In the genomic region with DNA sequence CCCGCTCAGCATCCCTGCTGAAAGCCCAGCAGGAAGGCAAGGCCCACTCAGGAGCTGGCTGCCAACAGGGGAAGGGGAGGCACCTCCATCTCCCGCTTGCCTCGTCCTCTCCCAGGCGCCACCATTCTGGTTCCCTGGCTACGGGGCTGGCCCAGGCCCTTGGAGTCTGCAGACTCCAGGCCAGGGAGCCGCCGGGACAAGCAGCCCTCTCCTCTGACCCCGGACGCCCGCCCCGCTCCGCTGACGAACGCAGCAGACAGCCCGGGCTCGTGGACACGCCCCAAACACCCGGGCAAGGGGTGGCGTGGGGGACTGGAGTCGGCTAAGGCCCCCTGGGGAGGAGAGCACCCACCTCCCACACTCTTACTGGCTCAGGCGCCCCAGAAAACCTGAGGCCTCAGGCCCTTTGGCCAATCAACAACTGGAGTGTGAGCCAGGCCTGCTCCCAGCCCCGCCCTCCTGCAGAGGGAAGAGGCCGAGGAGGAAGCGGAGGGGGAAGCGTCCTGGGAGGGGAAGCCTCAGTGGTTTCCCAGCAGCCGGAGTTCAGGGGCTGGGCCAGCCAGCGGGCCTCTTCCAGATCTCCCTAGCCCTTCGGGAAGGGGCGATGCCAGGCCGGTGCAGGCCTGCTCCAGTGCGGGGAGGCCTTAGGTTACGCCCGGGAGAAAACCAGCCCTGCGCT, we compare ENCODE assay signal across 8 cellular contexts. TPM values are rescaled to one million over a fixed set of nuclear protein-coding genes. Genes with fewer than 3 reads are reported as not detected.
DNase-seq lines count a peak whose midpoint lies in the region; ATAC-seq, FAIRE-seq and TF ChIP-seq lines count a peak whose summit lies in the region.

No MANE protein-coding gene starts in this region.

- no peaks in the 10 kb centered on the region for H3K27me3 Mint-ChIP-seq in stimulated activated naive B cell treated with anti-CD40 and anti-IgM and Interleukin-4, amounts not matched to agents 10 μg/mL and 1 μg/mL and 100 μg/mL, for 72 hours

- H2AFZ ChIP-seq in endothelial cell of umbilical vein (ENCODE audit: low read depth, low read length) = peak overlapping the region; percentile 2

- H3K18ac ChIP-seq in mesendoderm (ENCODE audit: low read length) = peak overlapping the region; percentile 2

- peaks cover 14% of the 10 kb centered on the region for H3K79me1 ChIP-seq in mesendoderm (ENCODE audit: low read length)

- intact Hi-C loops in endothelial cell of umbilical vein (cut with micrococcal nuclease) = loop anchor here (1.0 kb wide), 1 partner anchor 14 kb away; no protein-coding TSS in a partner anchor

- H3K79me2 ChIP-seq in endothelial cell of umbilical vein (ENCODE audit: control insufficient read depth, insufficient read depth, low read length) (peaks cover 24% of the 10 kb centered on the region), mesendoderm (ENCODE audit: control insufficient read depth, insufficient read depth, low read length) (peaks cover 12% of the 10 kb centered on the region)

- DNase-seq in AG04449 (ENCODE audit: low read depth, low spot score) (peak; percentile 94), NCI-H510A treated with DMSO at 0.1 percent for 48 hours (lab: John Stamatoyannopoulos, UW) (peak; percentile 79), endothelial cell of umbilical vein (ENCODE audit: low read depth, low spot score) (peak; percentile 97), mesendoderm (peak; percentile 95), activated gamma-delta T cell (lab: John Stamatoyannopoulos, UW) (no peak)
- DNase-seq in activated CD8-positive, alpha-beta memory T cell treated with anti-CD3 and anti-CD28 coated beads, Interleukin-2, amount 50 U/mL, for 48 hours = peak; percentile 78
- peak; percentile 80 for DNase-seq in stimulated activated naive B cell treated with anti-CD40 and anti-IgM and Interleukin-4, amounts not matched to agents 10 μg/mL and 1 μg/mL and 100 μg/mL, for 72 hours

- peak overlapping the region; percentile 82 for H3K56ac ChIP-seq in mesendoderm (ENCODE audit: low read length)

- dilution Hi-C loops in endothelial cell of umbilical vein (cut with MboI; ENCODE audit: extremely low pct_ligation_motif_present, low sequenced_read_pairs) = no loop called here

- BruUV-seq in endothelial cell of umbilical vein (replicated peaks; lab: Mats Ljungman, UMichigan) = no TSS peak

- TF ChIP-seq POLR2A in GM18526 (IDR thresholded peaks at IDR 0.05; ENCODE audit: extremely low read depth, insufficient read length) = peak; percentile 48
- no peak for TF ChIP-seq POLR2A in endothelial cell of umbilical vein (IDR thresholded peaks at IDR 0.05; ENCODE audit: low read depth, low read length)

- no peaks in the 10 kb centered on the region for H4K20me1 ChIP-seq in endothelial cell of umbilical vein (replicated peaks; ENCODE audit: control insufficient read depth, extremely low read depth, insufficient read depth, low read length)

- H3K9me1 ChIP-seq in endothelial cell of umbilical vein (replicated peaks; ENCODE audit: control insufficient read depth, extremely low read depth, insufficient read depth, low read length) = no peaks in the 10 kb centered on the region

- no CpG with 5 or more reads among the region's 34 CpGs for WGBS in mesendoderm (ENCODE audit: extremely low coverage, insufficient coverage, low lambda C conversion rate)

- H3K27ac Mint-ChIP-seq in stimulated activated naive B cell treated with anti-CD40 and anti-IgM and Interleukin-4, amounts not matched to agents 10 μg/mL and 1 μg/mL and 100 μg/mL, for 72 hours = peak overlapping the region; percentile 92

- H3K23ac ChIP-seq in mesendoderm (ENCODE audit: low read length) = no peak overlapping the region

- H3K9me3 ChIP-seq in endothelial cell of umbilical vein (replicated peaks; ENCODE audit: control insufficient read depth, insufficient read depth, low read length) = no peaks in the 10 kb centered on the region

- H3K9me3 Mint-ChIP-seq in stimulated activated naive B cell treated with anti-CD40 and anti-IgM and Interleukin-4, amounts not matched to agents 10 μg/mL and 1 μg/mL and 100 μg/mL, for 72 hours = no peaks in the 10 kb centered on the region

- ATAC-seq in stimulated activated naive B cell treated with anti-CD40 and anti-IgM and Interleukin-4, amounts not matched to agents 10 μg/mL and 1 μg/mL and 100 μg/mL, for 72 hours (replicated peaks) = peak; percentile 4 to 11

- H3K4me2 ChIP-seq in endothelial cell of umbilical vein (ENCODE audit: insufficient read depth, low read length) = peak overlapping the region; percentile 10
- H3K4me2 ChIP-seq in mesendoderm (ENCODE audit: low read length) = peak overlapping the region; percentile 22

- POLR2A ChIA-PET in AG04449 (lab: Yijun Ruan, JAX) = no interaction called here
- POLR2A ChIA-PET in endothelial cell of umbilical vein (lab: Charles Lee) = interaction anchor here (1.6 kb wide), 1 partner anchor 14 kb away, joined by 4 read pairs; no protein-coding TSS in a partner anchor

- H3K4me1 Mint-ChIP-seq in stimulated activated naive B cell treated with anti-CD40 and anti-IgM and Interleukin-4, amounts not matched to agents 10 μg/mL and 1 μg/mL and 100 μg/mL, for 72 hours = peaks cover 55 to 68% of the 10 kb centered on the region in 2 donors

- CTCF ChIA-PET in AG04449 (lab: Yijun Ruan, JAX) = interaction anchor here (1.7 to 1.9 kb wide), 4 partner anchors 13 to 19 kb away, joined by 4 to 7 read pairs (median 6); no protein-coding TSS in a partner anchor
- CTCF ChIA-PET in endothelial cell of umbilical vein (lab: Charles Lee) = no interaction called here

- H3K4ac ChIP-seq in mesendoderm (ENCODE audit: low read depth, low read length) = no peak overlapping the region

- H3K4me1 ChIP-seq in endothelial cell of umbilical vein (ENCODE audit: control insufficient read depth, extremely low read depth, insufficient read depth, low read length) = peaks cover 42% of the 10 kb centered on the region
- peaks cover 7% of the 10 kb centered on the region for H3K4me1 ChIP-seq in mesendoderm (ENCODE audit: control insufficient read depth, low read depth, low read length)

- no peak overlapping the region for H2BK15ac ChIP-seq in mesendoderm (replicated peaks; ENCODE audit: low read depth)

- no peak overlapping the region for H2BK5ac ChIP-seq in mesendoderm (ENCODE audit: low read length)

- H2BK120ac ChIP-seq in mesendoderm (ENCODE audit: low read depth, low read length) = no peak overlapping the region

- H3K4me3 Mint-ChIP-seq in stimulated activated naive B cell treated with anti-CD40 and anti-IgM and Interleukin-4, amounts not matched to agents 10 μg/mL and 1 μg/mL and 100 μg/mL, for 72 hours = peak overlapping the region; percentile 83 to 85

- H3K27ac ChIP-seq in endothelial cell of umbilical vein (ENCODE audit: insufficient read depth, low read depth, low read length) (peak overlapping the region; percentile 63), mesendoderm (ENCODE audit: low read depth, low read length) (peak overlapping the region; percentile 55)

- FAIRE-seq in endothelial cell of umbilical vein (lab: Jason Lieb, UNC) = peak; percentile 96

- H2AK5ac ChIP-seq in mesendoderm (ENCODE audit: low read length) = no peak overlapping the region

- no peak overlapping the region for H4K8ac ChIP-seq in mesendoderm (ENCODE audit: low read depth, low read length)

- H3K9ac ChIP-seq in endothelial cell of umbilical vein (replicated peaks; ENCODE audit: extremely low read depth, insufficient read depth, low read length) = peak overlapping the region; percentile 37
- H3K9ac ChIP-seq in mesendoderm (ENCODE audit: low read length) = peak overlapping the region; percentile 69

- H3K36me3 ChIP-seq in endothelial cell of umbilical vein (ENCODE audit: control insufficient read depth in 2 of 2, extremely low read depth in 1 of 2, insufficient read depth in 2 of 2, low read length in 2 of 2) (no peaks in the 10 kb centered on the region), mesendoderm (ENCODE audit: control insufficient read depth, insufficient read depth, low read length) (no peaks in the 10 kb centered on the region)

- H3K27me3 ChIP-seq in endothelial cell of umbilical vein (ENCODE audit: control insufficient read depth in 2 of 2, insufficient read depth in 2 of 2, low read length in 2 of 2) = no peaks in the 10 kb centered on the region
- no peaks in the 10 kb centered on the region for H3K27me3 ChIP-seq in mesendoderm (ENCODE audit: insufficient read depth, low read length, poor library complexity)

- TF ChIP-seq CTCF in AG04449 (IDR thresholded peaks at IDR 0.05; ENCODE audit: insufficient read depth, low read length, missing control alignments) (no peak), endothelial cell of umbilical vein (IDR thresholded peaks at IDR 0.05; ENCODE audit: extremely low read depth in 1 of 2, insufficient read depth in 1 of 2, low read depth in 1 of 2, low read length in 2 of 2) (no peak)

- H3K36me3 Mint-ChIP-seq in stimulated activated naive B cell treated with anti-CD40 and anti-IgM and Interleukin-4, amounts not matched to agents 10 μg/mL and 1 μg/mL and 100 μg/mL, for 72 hours = peaks cover 8 to 13% of the 10 kb centered on the region in 2 donors

- H3K4me3 ChIP-seq in AG04449 (ENCODE audit: low read depth, low read length) (peak overlapping the region; percentile 57), endothelial cell of umbilical vein (replicated peaks in 1 of 3; ENCODE audit: insufficient read depth in 1 of 3, low read depth in 1 of 3, low read length in 3 of 3) (peak overlapping the region in 1 of 3 experiments; percentile 16), mesendoderm (ENCODE audit: low read length) (no peak overlapping the region)

- H4K5ac ChIP-seq in mesendoderm (ENCODE audit: low read length) = no peak overlapping the region

RNA-seq across cellular contexts. Expression of a gene that starts 4.2 kb away (rescaled TPM):
- 21.6 TPM in 2 replicates for total RNA-seq in endothelial cell of umbilical vein
- 4.1 and 6.6 TPM in 2 replicates for polyA plus RNA-seq in endothelial cell of umbilical vein
- 3.1 and 3.8 TPM in 2 replicates for polyA plus RNA-seq in endothelial cell of umbilical vein (2011; cell fraction: cytosol; rRNA removed)
- polyA plus RNA-seq in endothelial cell of umbilical vein (2011; cell fraction: nucleus; rRNA removed) = 16.3 and 21.0 TPM in 2 replicates
- 8.5 and 13.1 TPM in 2 replicates for polyA plus RNA-seq in endothelial cell of umbilical vein (2012)
- polyA minus RNA-seq in endothelial cell of umbilical vein = 5.5 and 8.6 TPM in 2 replicates
- polyA minus RNA-seq in endothelial cell of umbilical vein (2011; cell fraction: cytosol; rRNA and poly(A)+ RNA removed) = 7.8 TPM
- 7.6 and 17.2 TPM in 2 replicates for polyA minus RNA-seq in endothelial cell of umbilical vein (2011; cell fraction: nucleus; rRNA and poly(A)+ RNA removed)
- polyA plus RNA-seq in mesendoderm (2013, experiment 1 of 2) = 10.1 TPM
- 10.7 TPM for polyA plus RNA-seq in mesendoderm (2013, experiment 2 of 2)

RNA-seq across cellular contexts. Expression of a gene that starts 59.4 kb away (rescaled TPM):
- total RNA-seq in endothelial cell of umbilical vein = 61.6 and 64.3 TPM in 2 replicates
- polyA plus RNA-seq in endothelial cell of umbilical vein = 94.5 and 122 TPM in 2 replicates
- polyA plus RNA-seq in endothelial cell of umbilical vein (2011; cell fraction: cytosol; rRNA removed) = 36.9 and 56.4 TPM in 2 replicates
- 460 and 617 TPM in 2 replicates for polyA plus RNA-seq in endothelial cell of umbilical vein (2011; cell fraction: nucleus; rRNA removed)
- 51.1 and 66.4 TPM in 2 replicates for polyA plus RNA-seq in endothelial cell of umbilical vein (2012)
- polyA minus RNA-seq in endothelial cell of umbilical vein = 49.9 and 66.8 TPM in 2 replicates
- 8.0 TPM for polyA minus RNA-seq in endothelial cell of umbilical vein (2011; cell fraction: cytosol; rRNA and poly(A)+ RNA removed)
- polyA minus RNA-seq in endothelial cell of umbilical vein (2011; cell fraction: nucleus; rRNA and poly(A)+ RNA removed) = 53.6 and 75.9 TPM in 2 replicates
- polyA plus RNA-seq in mesendoderm (2013, experiment 1 of 2) = 9.5 TPM
- 10.1 TPM for polyA plus RNA-seq in mesendoderm (2013, experiment 2 of 2)
